ENCODE assay signal across 1 cellular context in genomic region chr2:39227628-39228412, GRCh38.
A peak's percentile ranks its signal among the peaks of the same experiment; 100 is the strongest.
TF ChIP-seq lines count a peak whose summit lies in the region.

No MANE protein-coding gene starts in this region.

TF ChIP-seq in K562, 482 proteins besides CTCF, POLR2A, EP300 and RAD21 (continued from another document and continues in another):
- TF ChIP-seq CCNT2 (IDR thresholded peaks at IDR 0.05; ENCODE audit: borderline replicate concordance, extremely low read depth, insufficient read length, low read depth, low read length) (no peak), ARNT (IDR thresholded peaks at IDR 0.05) (no peak), ZBTB11 (CRISPR knock-in tag; IDR thresholded peaks at IDR 0.05) (no peak), E2F5 (CRISPR knock-in tag; IDR thresholded peaks at IDR 0.05) (no peak), NRF1 (conservative IDR thresholded peaks at IDR 0.05 in 1 of 2, IDR thresholded peaks at IDR 0.05 in 1 of 2) (no peak), LEF1 (IDR thresholded peaks at IDR 0.05) (no peak), SMC3 (conservative IDR thresholded peaks at IDR 0.05; ENCODE audit: insufficient read depth, low read depth, low read length) (peak; percentile 89), RAD51 (IDR thresholded peaks at IDR 0.05; ENCODE audit: borderline replicate concordance, low read depth) (no peak), ELK1 (CRISPR knock-in tag; IDR thresholded peaks at IDR 0.05) (no peak), SNRNP70 (optimal IDR thresholded peaks at IDR 0.05; ENCODE audit: low read depth, low read length) (no peak), RUNX1 (IDR thresholded peaks at IDR 0.05; ENCODE audit: low read depth) (no peak), ZNF133 (CRISPR knock-in tag; IDR thresholded peaks at IDR 0.05) (no peak), PKNOX1 (IDR thresholded peaks at IDR 0.05) (no peak), EHMT2 (IDR thresholded peaks at IDR 0.05) (no peak), IRF9 (tag; IDR thresholded peaks at IDR 0.05) (no peak), SREBF2 (CRISPR knock-in tag; IDR thresholded peaks at IDR 0.05) (no peak), ZBTB1 (CRISPR knock-in tag; IDR thresholded peaks at IDR 0.05; ENCODE audit: borderline replicate concordance, low read depth) (no peak), BRD9 (IDR thresholded peaks at IDR 0.05; ENCODE audit: low read depth, partially characterized antibody) (no peak), ZFPM2 (CRISPR knock-in tag; IDR thresholded peaks at IDR 0.05) (no peak), ZNF408 (CRISPR knock-in tag; IDR thresholded peaks at IDR 0.05; ENCODE audit: low read depth) (no peak), VEZF1 (CRISPR knock-in tag; IDR thresholded peaks at IDR 0.05) (peak; percentile 43; the same call in 1 of the 2 replicates), MTA2 (IDR thresholded peaks at IDR 0.05; ENCODE audit: low read depth) (no peak), KLF10 (CRISPR knock-in tag; IDR thresholded peaks at IDR 0.05) (no peak), NCOA4 (IDR thresholded peaks at IDR 0.05; ENCODE audit: partially characterized antibody) (no peak), ZKSCAN8 (CRISPR knock-in tag; IDR thresholded peaks at IDR 0.05) (no peak), ZZZ3 (IDR thresholded peaks at IDR 0.05) (no peak), MCM5 (IDR thresholded peaks at IDR 0.05; ENCODE audit: low read depth) (no peak), POU5F1 (IDR thresholded peaks at IDR 0.05; ENCODE audit: borderline replicate concordance, low read depth, low read length, partially characterized antibody) (no peak), ZNF318 (IDR thresholded peaks at IDR 0.05; ENCODE audit: borderline replicate concordance in 1 of 2, low read depth in 1 of 2) (no peak), SIN3B (IDR thresholded peaks at IDR 0.05; ENCODE audit: low read depth) (no peak), CREM (IDR thresholded peaks at IDR 0.05; ENCODE audit: low read depth) (no peak), NONO (IDR thresholded peaks at IDR 0.05; ENCODE audit: low read depth in 2 of 2, low read length in 1 of 2) (0 out of 4 replicates have a peak, but pooled peaks of 1 of the 2 experiments have one; percentile 11), FUS (optimal IDR thresholded peaks at IDR 0.05; ENCODE audit: low read depth, low read length) (no peak), SNIP1 (IDR thresholded peaks at IDR 0.05; ENCODE audit: low read depth) (no peak), ZNF778 (CRISPR knock-in tag; IDR thresholded peaks at IDR 0.05) (no peak), PATZ1 (CRISPR knock-in tag; IDR thresholded peaks at IDR 0.05; ENCODE audit: borderline replicate concordance) (no peak), USF1 (CRISPR knock-in tag; IDR thresholded peaks at IDR 0.05) (no peak), NFE2 (IDR thresholded peaks at IDR 0.05; ENCODE audit: low read depth) (no peak), ZNF384 (IDR thresholded peaks at IDR 0.05; ENCODE audit: low read depth, low read length) (peak; percentile 83), ETV5 (CRISPR knock-in tag; IDR thresholded peaks at IDR 0.05; ENCODE audit: low read depth) (no peak), ZNF175 (CRISPR knock-in tag; IDR thresholded peaks at IDR 0.05; ENCODE audit: low read depth) (no peak), MCM2 (IDR thresholded peaks at IDR 0.05; ENCODE audit: low read depth) (no peak), ZNF217 (CRISPR knock-in tag; IDR thresholded peaks at IDR 0.05) (no peak)
